In genomic region chr11:103480421-103480820, GRCh38 we compare ENCODE assay signal across 18 cellular contexts.
A peak's percentile ranks its signal among the peaks of the same experiment; 100 is the strongest.
DNase-seq lines count a peak whose midpoint lies in the region; ATAC-seq, FAIRE-seq and TF ChIP-seq lines count a peak whose summit lies in the region.
"Had no signal": no experiment of that assay in that cellular context is flagged by ENCODE, and none has a peak within 500 bp of the region (broad histone marks: within the 10 kb centered on the region; RNA-seq: fewer than 3 reads in every experiment).

No MANE protein-coding gene starts in this region.

- no peaks in the 10 kb centered on the region for H3K79me2 ChIP-seq in SK-N-SH (ENCODE audit: insufficient read depth)

- H4K91ac ChIP-seq in IMR-90 (ENCODE audit: insufficient read depth, low read depth, low read length), result no peak overlapping the region
- no peak overlapping the region for H4K91ac ChIP-seq in mesenchymal stem cell (ENCODE audit: low read length)

- H4K20me1 ChIP-seq in IMR-90 (ENCODE audit: insufficient read depth, low read length) (no peaks in the 10 kb centered on the region), SK-N-SH (ENCODE audit: insufficient read depth) (no peaks in the 10 kb centered on the region)

- no peak overlapping the region for H2BK20ac ChIP-seq in IMR-90 (ENCODE audit: low read depth, low read length)

- H3K18ac ChIP-seq in IMR-90 (ENCODE audit: low read depth, low read length) (no peak overlapping the region), mesenchymal stem cell (ENCODE audit: low read depth in 1 of 2, low read length in 2 of 2) (no peak overlapping the region)

- no peak overlapping the region for H3K4me2 ChIP-seq in IMR-90 (ENCODE audit: low read depth, low read length)
- no peak overlapping the region for H3K4me2 ChIP-seq in SK-N-SH
- no peak overlapping the region for H3K4me2 ChIP-seq in mesenchymal stem cell (ENCODE audit: low read length, poor library complexity, severe bottlenecking)

- H3K9me2 ChIP-seq in SK-N-SH, result no peaks in the 10 kb centered on the region

- no peaks in the 10 kb centered on the region for H3K36me3 ChIP-seq in IMR-90 (ENCODE audit: control insufficient read depth, insufficient read depth, low read length)
- no peaks in the 10 kb centered on the region for H3K36me3 ChIP-seq in SK-N-SH (replicated peaks in 1 of 2; ENCODE audit: control insufficient read depth in 1 of 2, insufficient read depth in 2 of 2, low read length in 1 of 2)
- H3K36me3 ChIP-seq in mesenchymal stem cell (ENCODE audit: control insufficient read depth in 1 of 2, insufficient read depth in 2 of 2, low read depth in 1 of 2, low read length in 2 of 2), result peaks cover 0 to 7% of the 10 kb centered on the region in 2 experiments
- H3K36me3 ChIP-seq: BE2C had no signal

- H3K79me1 ChIP-seq in IMR-90 (ENCODE audit: low read depth in 1 of 2, low read length in 2 of 2), result no peaks in the 10 kb centered on the region
- H3K79me1 ChIP-seq in mesenchymal stem cell (replicated peaks; ENCODE audit: low read length, poor library complexity, severe bottlenecking), result no peaks in the 10 kb centered on the region

- no peaks in the 10 kb centered on the region for H3K9me3 ChIP-seq in IMR-90 (ENCODE audit: control insufficient read depth, insufficient read depth, low read length)
- H3K9me3 ChIP-seq in SK-N-SH, result no peaks in the 10 kb centered on the region
- H3K9me3 ChIP-seq in mesenchymal stem cell (ENCODE audit: control insufficient read depth, low read length), result no peaks in the 10 kb centered on the region
- H3K9me3 ChIP-seq: BE2C had no signal

- H3K56ac ChIP-seq in IMR-90 (ENCODE audit: extremely low read depth, insufficient read depth, low read length), result no peak overlapping the region

- no peaks in the 10 kb centered on the region for H3F3A ChIP-seq in SK-N-SH (replicated peaks; ENCODE audit: insufficient read depth)

- H3K27ac ChIP-seq in IMR-90 (ENCODE audit: insufficient read depth, low read length) (no peak overlapping the region), SK-N-SH (ENCODE audit: low read depth in 2 of 2, low read length in 1 of 2) (peak overlapping the region in 1 of 2 experiments; percentile 87; a peak in 2 of 4 replicates), mesenchymal stem cell (ENCODE audit: low read length, poor library complexity, severe bottlenecking) (no peak overlapping the region)

- FAIRE-seq in D721Med (lab: Jason Lieb, UNC), result no peak
- FAIRE-seq: GM12892, GM18507, H1, HepG2 had no signal

- intact Hi-C loops in IMR-90 (cut with micrococcal nuclease), result no loop called here

- in situ Hi-C loops in IMR-90 (cut with MboI; ENCODE audit: low sequenced_read_pairs), result no loop called here

- TF ChIP-seq CTCF in IMR-90 (conservative IDR thresholded peaks at IDR 0.05; ENCODE audit: low read depth, low read length) (no peak), SK-N-SH (IDR thresholded peaks at IDR 0.05) (no peak), D721Med (IDR thresholded peaks at IDR 0.05; ENCODE audit: insufficient read depth, missing control alignments) (no peak)

- H2BK15ac ChIP-seq in IMR-90 (ENCODE audit: low read depth, low read length), result no peak overlapping the region
- no peak overlapping the region for H2BK15ac ChIP-seq in mesenchymal stem cell (ENCODE audit: low read depth, poor library complexity, severe bottlenecking)

- dilution Hi-C loops in IMR-90 (cut with HindIII; ENCODE audit: low sequenced_read_pairs, unreplicated experiment), result no loop called here

- no peak for TF ChIP-seq RAD21 in IMR-90 (IDR thresholded peaks at IDR 0.05; ENCODE audit: low read length)
- TF ChIP-seq RAD21 in SK-N-SH (IDR thresholded peaks at IDR 0.05; ENCODE audit: low read length), result no peak

- H3K4me1 ChIP-seq in IMR-90 (ENCODE audit: control insufficient read depth, insufficient read depth, low read length) (no peaks in the 10 kb centered on the region; the same call in 1 of the 2 replicates), SK-N-SH (ENCODE audit: control insufficient read depth in 1 of 2, insufficient read depth in 2 of 2, low read depth in 1 of 2, low read length in 1 of 2) (peaks cover 9 to 19% of the 10 kb centered on the region in 2 experiments; a peak in 2 of 4 replicates), mesenchymal stem cell (ENCODE audit: control insufficient read depth, insufficient read depth, low read depth, low read length) (no peaks in the 10 kb centered on the region)

- TF ChIP-seq EP300 in SK-N-SH (IDR thresholded peaks at IDR 0.05; ENCODE audit: borderline replicate concordance in 1 of 2, low read depth in 1 of 2, low read length in 1 of 2), result peak in 1 of 2 experiments; percentile 47; a peak in 1 of 4 replicates

- H3K4me3 ChIP-seq in IMR-90 (ENCODE audit: insufficient read depth, low read depth, low read length) (no peak overlapping the region), SK-N-SH (ENCODE audit: low read depth in 2 of 2, low read length in 1 of 2) (no peak overlapping the region), mesenchymal stem cell (ENCODE audit: insufficient read depth in 1 of 2, low read depth in 1 of 2, low read length in 2 of 2) (no peak overlapping the region)

- no CpG with 5 or more reads among the region's 4 CpGs for WGBS in IMR-90 (ENCODE audit: extremely low coverage in 2 of 2, insufficient read length in 1 of 2), 2 experiments
- WGBS in SK-N-SH (ENCODE audit: low lambda C conversion rate), result 73% methylated on average over 4 of the region's 4 CpGs
- 76% methylated on average over 4 of the region's 4 CpGs for WGBS in mesenchymal stem cell

- H2BK5ac ChIP-seq in IMR-90 (ENCODE audit: low read depth, low read length, poor library complexity, severe bottlenecking) (no peak overlapping the region), mesenchymal stem cell (ENCODE audit: low read depth, low read length, poor library complexity, severe bottlenecking) (no peak overlapping the region)

- 0 out of 2 replicates have a peak, but pooled peaks cover 2% of the 10 kb centered on the region for H3K9me1 ChIP-seq in IMR-90 (ENCODE audit: insufficient read depth, low read length)

- H2BK12ac ChIP-seq in mesenchymal stem cell (ENCODE audit: low read length in 2 of 2), result no peak overlapping the region

- no peak overlapping the region for H2AK5ac ChIP-seq in IMR-90 (ENCODE audit: low read depth, low read length)
- no peak overlapping the region for H2AK5ac ChIP-seq in mesenchymal stem cell (ENCODE audit: low read length, severe bottlenecking)

- H3K14ac ChIP-seq in IMR-90 (replicated peaks; ENCODE audit: low read depth, low read length), result 0 out of 2 replicates have a peak overlapping the region, but pooled peaks have one; percentile 53
- H3K14ac ChIP-seq in mesenchymal stem cell (ENCODE audit: low read length in 2 of 2), result no peak overlapping the region

- H2BK120ac ChIP-seq in IMR-90 (ENCODE audit: low read depth, low read length) (no peak overlapping the region), mesenchymal stem cell (ENCODE audit: low read depth, low read length) (no peak overlapping the region)

- H2AK9ac ChIP-seq in IMR-90 (replicated peaks; ENCODE audit: low read depth, low read length, poor library complexity), result no peak overlapping the region

- no peak for TF ChIP-seq POLR2A in IMR-90 (IDR thresholded peaks at IDR 0.05; ENCODE audit: low read depth, low read length)

- no peak overlapping the region for H4K5ac ChIP-seq in IMR-90 (ENCODE audit: low read depth, low read length)

- POLR2A ChIA-PET in IMR-90 (lab: Charles Lee; ENCODE audit: unreplicated experiment) (no interaction called here), SK-N-SH (lab: Yijun Ruan, JAX) (no interaction called here)

- DNase-seq in IMR-90 (peak; percentile 32), NCI-H69 (lab: John Stamatoyannopoulos, UW) (peak; percentile 45), SK-N-SH (peak; percentile 56), mesenchymal stem cell (peak; percentile 14), NCI-H187 treated with DMSO at 0.1 percent for 48 hours (lab: John Stamatoyannopoulos, UW) (no peak), D721Med (ENCODE audit: insufficient read length, low spot score) (no peak)
- DNase-seq: ACHN; BE2C; C1 segment of cervical spinal cord; CD4-positive, CD25-positive, alpha-beta regulatory T cell; CD8-positive, alpha-beta memory T cell; COR-L47; H9 had no signal

- BruUV-seq in IMR-90 (replicated peaks; lab: Mats Ljungman, UMichigan), result no TSS peak

- H2AFZ ChIP-seq in IMR-90 (replicated peaks; ENCODE audit: low read length, poor library complexity) (no peak overlapping the region), SK-N-SH (ENCODE audit: low read depth) (no peak overlapping the region), mesenchymal stem cell (ENCODE audit: low read depth, low read length) (no peak overlapping the region)

- ATAC-seq in IMR-90 (ENCODE audit: low read depth), result peak; percentile 48
- no peak for ATAC-seq in GM21825 (IDR thresholded peaks at IDR 0.05; ENCODE audit: unreplicated experiment)
- ATAC-seq: HepG2 had no signal

- CTCF ChIA-PET in IMR-90 (lab: Yijun Ruan, JAX), result interaction anchor here (0.6 to 1.1 kb wide), 3 partner anchors 15 to 129 kb away, joined by 3 read pairs; no protein-coding TSS in a partner anchor
- CTCF ChIA-PET in SK-N-SH (lab: Yijun Ruan, JAX), result interaction anchor here (0.9 to 2.4 kb wide), 4 partner anchors 10 to 57 kb away, joined by 3 to 8 read pairs (median 4); no protein-coding TSS in a partner anchor

- H3K27me3 ChIP-seq in IMR-90 (ENCODE audit: control insufficient read depth, insufficient read depth, low read length), result no peaks in the 10 kb centered on the region
- no peaks in the 10 kb centered on the region for H3K27me3 ChIP-seq in SK-N-SH (ENCODE audit: insufficient read depth)
- H3K27me3 ChIP-seq in mesenchymal stem cell (ENCODE audit: control insufficient read depth in 1 of 2, insufficient read depth in 1 of 2, low read length in 2 of 2), result no peaks in the 10 kb centered on the region
- H3K27me3 ChIP-seq: BE2C had no signal

- no peak overlapping the region for H3K9ac ChIP-seq in IMR-90 (ENCODE audit: low read depth, low read length)
- no peak overlapping the region for H3K9ac ChIP-seq in SK-N-SH
- no peak overlapping the region for H3K9ac ChIP-seq in mesenchymal stem cell (ENCODE audit: low read length)

- H3K4ac ChIP-seq in IMR-90 (ENCODE audit: low read depth, low read length) (no peak overlapping the region), mesenchymal stem cell (ENCODE audit: low read depth in 1 of 2, low read length in 2 of 2) (no peak overlapping the region)

- H4K8ac ChIP-seq in IMR-90 (ENCODE audit: low read depth in 2 of 2, low read length in 2 of 2) (no peak overlapping the region), mesenchymal stem cell (ENCODE audit: low read length) (no peak overlapping the region)

- H3K23ac ChIP-seq in IMR-90 (ENCODE audit: low read depth, low read length), result no peak overlapping the region
- no peak overlapping the region for H3K23ac ChIP-seq in mesenchymal stem cell (ENCODE audit: low read length in 2 of 2)

TF ChIP-seq in SK-N-SH, 30 proteins besides CTCF, POLR2A, EP300 and RAD21:
- TF ChIP-seq NFIC (IDR thresholded peaks at IDR 0.05; ENCODE audit: borderline replicate concordance), result no peak
- peak; percentile 48; the same call in 1 of the 2 replicates for TF ChIP-seq MXI1 (IDR thresholded peaks at IDR 0.05; ENCODE audit: low read depth, low read length)
- TF ChIP-seq TCF12 (IDR thresholded peaks at IDR 0.05), result no peak
- TF ChIP-seq EZH2phosphoT487 (IDR thresholded peaks at IDR 0.05; ENCODE audit: borderline replicate concordance, low read depth), result no peak

Comparison
In these comparisons a context has a peak if more than half of its experiments do, and no peak if none do; other contexts are left out.
1. DNase-seq: peak in IMR-90 (single experiment), NCI-H69 (single experiment), SK-N-SH (single experiment) and mesenchymal stem cell (single experiment); none in NCI-H187 treated with DMSO at 0.1 percent for 48 hours (single experiment) and D721Med (single experiment).